2 cellular contexts compared by ENCODE assay signal in genomic region chr9:129195606-129196005, GRCh38.
TF ChIP-seq lines count a peak whose summit lies in the region.

No MANE protein-coding gene starts in this region.

TF ChIP-seq in HepG2, 621 proteins besides CTCF, POLR2A, EP300 and RAD21 (continues in another document):
- TF ChIP-seq TAF1 (CRISPR knock-in tag; IDR thresholded peaks at IDR 0.05) (0 out of 2 replicates have a peak, but pooled peaks have one; percentile 21), ZFP37 (CRISPR knock-in tag; IDR thresholded peaks at IDR 0.05; ENCODE audit: borderline replicate concordance) (no peak), DMTF1 (CRISPR knock-in tag; IDR thresholded peaks at IDR 0.05) (no peak), TFDP1 (CRISPR knock-in tag; IDR thresholded peaks at IDR 0.05; ENCODE audit: borderline replicate concordance) (peak; percentile 61; the same call in 1 of the 2 replicates), MYC (CRISPR knock-in tag; IDR thresholded peaks at IDR 0.05; ENCODE audit: borderline replicate concordance) (peak; percentile 58; the same call in 1 of the 2 replicates), TEAD3 (CRISPR knock-in tag; optimal IDR thresholded peaks at IDR 0.05; ENCODE audit: borderline replicate concordance) (peak; percentile 45), MAX (IDR thresholded peaks at IDR 0.05) (peak; percentile 78), ZNF841 (CRISPR knock-in tag; IDR thresholded peaks at IDR 0.05; ENCODE audit: borderline replicate concordance) (no peak), ETV5 (CRISPR knock-in tag; IDR thresholded peaks at IDR 0.05; ENCODE audit: borderline replicate concordance) (0 out of 2 replicates have a peak, but pooled peaks have one; percentile 13), ZNF367 (CRISPR knock-in tag; IDR thresholded peaks at IDR 0.05; ENCODE audit: borderline replicate concordance) (no peak), ZFP41 (CRISPR knock-in tag; IDR thresholded peaks at IDR 0.05; ENCODE audit: borderline replicate concordance) (no peak), ZNF687 (CRISPR knock-in tag; IDR thresholded peaks at IDR 0.05) (peak; percentile 67), ZNF569 (CRISPR knock-in tag; IDR thresholded peaks at IDR 0.05; ENCODE audit: borderline replicate concordance) (no peak), HES4 (CRISPR knock-in tag; IDR thresholded peaks at IDR 0.05; ENCODE audit: borderline replicate concordance) (0 out of 2 replicates have a peak, but pooled peaks have one; percentile 40), LCORL (IDR thresholded peaks at IDR 0.05) (0 out of 2 replicates have a peak, but pooled peaks have one; percentile 30), LCORL (CRISPR knock-in tag; IDR thresholded peaks at IDR 0.05) (no peak), KDM1A (CRISPR knock-in tag; IDR thresholded peaks at IDR 0.05) (no peak)
- TF ChIP-seq, protein P1, sequence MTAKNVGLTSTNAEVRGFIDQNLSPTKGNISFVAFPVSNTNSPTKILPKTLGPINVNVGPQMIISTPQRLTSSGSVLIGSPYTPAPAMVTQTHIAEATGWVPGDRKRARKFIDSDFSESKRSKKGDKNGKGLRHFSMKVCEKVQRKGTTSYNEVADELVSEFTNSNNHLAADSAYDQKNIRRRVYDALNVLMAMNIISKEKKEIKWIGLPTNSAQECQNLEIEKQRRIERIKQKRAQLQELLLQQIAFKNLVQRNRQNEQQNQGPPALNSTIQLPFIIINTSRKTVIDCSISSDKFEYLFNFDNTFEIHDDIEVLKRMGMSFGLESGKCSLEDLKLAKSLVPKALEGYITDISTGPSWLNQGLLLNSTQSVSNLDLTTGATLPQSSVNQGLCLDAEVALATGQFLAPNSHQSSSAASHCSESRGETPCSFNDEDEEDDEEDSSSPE (CRISPR knock-in tag; IDR thresholded peaks at IDR 0.05), result peak; percentile 57
- TF ChIP-seq, protein P2, sequence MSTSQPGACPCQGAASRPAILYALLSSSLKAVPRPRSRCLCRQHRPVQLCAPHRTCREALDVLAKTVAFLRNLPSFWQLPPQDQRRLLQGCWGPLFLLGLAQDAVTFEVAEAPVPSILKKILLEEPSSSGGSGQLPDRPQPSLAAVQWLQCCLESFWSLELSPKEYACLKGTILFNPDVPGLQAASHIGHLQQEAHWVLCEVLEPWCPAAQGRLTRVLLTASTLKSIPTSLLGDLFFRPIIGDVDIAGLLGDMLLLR (CRISPR knock-in tag; IDR thresholded peaks at IDR 0.05), result 0 out of 2 replicates have a peak, but pooled peaks have one; percentile 43

TF ChIP-seq in K562, 482 proteins besides CTCF, POLR2A, EP300 and RAD21:
- TF ChIP-seq TRIM25 (IDR thresholded peaks at IDR 0.05; ENCODE audit: borderline replicate concordance) (no peak), ZNF668 (CRISPR knock-in tag; IDR thresholded peaks at IDR 0.05) (no peak), NBN (IDR thresholded peaks at IDR 0.05; ENCODE audit: low read depth) (no peak), SRSF9 (IDR thresholded peaks at IDR 0.05; ENCODE audit: borderline replicate concordance, low read depth, low read length) (no peak), MAX (CRISPR knock-in tag; IDR thresholded peaks at IDR 0.05) (peak; percentile 60), L3MBTL2 (IDR thresholded peaks at IDR 0.05) (0 out of 2 replicates have a peak, but pooled peaks have one; percentile 22), CBFA2T3 (IDR thresholded peaks at IDR 0.05) (no peak), YBX1 (IDR thresholded peaks at IDR 0.05) (no peak), HMG20A (CRISPR knock-in tag; conservative IDR thresholded peaks at IDR 0.05) (no peak), CAMTA2 (CRISPR knock-in tag; conservative IDR thresholded peaks at IDR 0.05) (no peak), ZNF175 (CRISPR knock-in tag; IDR thresholded peaks at IDR 0.05; ENCODE audit: low read depth) (no peak), CBX1 (IDR thresholded peaks at IDR 0.05; ENCODE audit: low read depth) (no peak), GATA2 (CRISPR knock-in tag; IDR thresholded peaks at IDR 0.05) (no peak)
- TF ChIP-seq, protein P3, sequence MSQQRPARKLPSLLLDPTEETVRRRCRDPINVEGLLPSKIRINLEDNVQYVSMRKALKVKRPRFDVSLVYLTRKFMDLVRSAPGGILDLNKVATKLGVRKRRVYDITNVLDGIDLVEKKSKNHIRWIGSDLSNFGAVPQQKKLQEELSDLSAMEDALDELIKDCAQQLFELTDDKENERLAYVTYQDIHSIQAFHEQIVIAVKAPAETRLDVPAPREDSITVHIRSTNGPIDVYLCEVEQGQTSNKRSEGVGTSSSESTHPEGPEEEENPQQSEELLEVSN (IDR thresholded peaks at IDR 0.05; ENCODE audit: borderline replicate concordance in 1 of 2, extremely low read depth in 1 of 2, insufficient read depth in 1 of 2, insufficient read length in 1 of 2, low read depth in 1 of 2, low read length in 1 of 2, poor library complexity in 1 of 2, severe bottlenecking in 1 of 2), result peak; percentile 31 to 82
